1 cellular context compared by ENCODE assay signal in the genomic region with DNA sequence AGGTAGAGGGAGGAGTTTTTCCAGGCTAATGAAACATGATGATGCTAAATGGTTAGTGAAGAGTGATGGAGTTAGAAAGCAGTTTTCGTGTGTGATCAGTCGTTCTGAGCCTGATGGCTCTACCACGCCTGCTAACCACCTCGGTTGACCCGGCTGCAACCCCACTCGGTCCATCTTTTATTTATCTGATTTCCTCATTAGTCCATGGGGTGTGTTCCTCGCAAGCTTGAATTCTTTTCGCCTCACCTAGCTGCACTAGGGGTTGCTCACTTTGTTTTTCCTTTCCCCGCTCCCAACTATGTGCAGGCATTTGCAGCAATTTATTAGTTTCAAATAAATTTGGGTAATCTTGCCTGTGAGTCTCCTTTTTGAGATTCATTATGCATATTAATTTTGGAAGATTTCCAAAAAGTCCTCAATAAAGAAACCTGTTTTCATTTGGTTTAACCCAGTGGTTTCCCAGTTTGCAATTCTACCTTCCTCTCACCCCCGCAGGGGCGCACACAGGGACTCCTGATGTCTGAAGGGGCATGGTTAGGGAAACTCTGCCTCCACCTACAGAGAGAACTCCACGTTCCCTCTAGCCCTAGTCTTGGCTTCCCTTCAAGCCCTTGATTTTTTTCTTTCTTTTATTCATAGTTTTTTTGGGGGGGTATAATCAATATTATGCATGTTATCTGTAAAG.
TF ChIP-seq lines count a peak whose summit lies in the region.

No MANE protein-coding gene starts in this region.

TF ChIP-seq in GM23338, 12 proteins besides CTCF, POLR2A, EP300 and RAD21 (continued from another document):
- TF ChIP-seq ZNF462 (CRISPR knock-in tag; IDR thresholded peaks at IDR 0.05), result no peak
- TF ChIP-seq CREB1 (CRISPR knock-in tag; IDR thresholded peaks at IDR 0.05; ENCODE audit: low read depth), result no peak
- no peak for TF ChIP-seq EZH2 (IDR thresholded peaks at IDR 0.05; ENCODE audit: low read depth, unreplicated experiment)
- no peak for TF ChIP-seq ZNF331 (CRISPR knock-in tag; IDR thresholded peaks at IDR 0.05; ENCODE audit: low read depth)
- TF ChIP-seq REST (IDR thresholded peaks at IDR 0.05; ENCODE audit: unreplicated experiment), result no peak
- no peak for TF ChIP-seq STAT1 (IDR thresholded peaks at IDR 0.05; ENCODE audit: unreplicated experiment)
- TF ChIP-seq ZNF114 (CRISPR knock-in tag; IDR thresholded peaks at IDR 0.05), result no peak
TF ChIP-seq in GM23338: peak in this region for 0.
